Comparison of ENCODE assay signal across 11 cellular contexts in genomic region chr4:54082168-54082567, GRCh38. TPM values are rescaled to one million over a fixed set of nuclear protein-coding genes. Genes with fewer than 3 reads are reported as not detected.
DNase-seq lines count a peak whose midpoint lies in the region; ATAC-seq and TF ChIP-seq lines count a peak whose summit lies in the region.
"Had no signal": no experiment of that assay in that cellular context is flagged by ENCODE, and none has a peak within 500 bp of the region (broad histone marks: within the 10 kb centered on the region; RNA-seq: fewer than 3 reads in every experiment).

No MANE protein-coding gene starts in this region.

- H3K36me3 Mint-ChIP-seq in activated CD4-positive, alpha-beta T cell treated with anti-CD3 and anti-CD28 coated beads, Interleukin-2, amount 10 ng/mL, durations not matched to agents 24 days and 14 days (ENCODE audit: low read depth) = no peaks in the 10 kb centered on the region
- no peaks in the 10 kb centered on the region for H3K36me3 Mint-ChIP-seq in type B pancreatic cell

- WGBS in stomach, 5 donors = 15 to 41% (median 26%) methylated on average over 1 of the region's 1 CpG

- H3K27me3 ChIP-seq in SJSA1 (replicated peaks) = no peaks in the 10 kb centered on the region
- peaks cover 0 to 7% (median 0%) of the 10 kb centered on the region in 3 donors for H3K27me3 ChIP-seq in stomach

- no peak overlapping the region for H3K4me3 ChIP-seq in SJSA1
- H3K4me3 ChIP-seq in fibroblast of the aortic adventitia (ENCODE audit: low read depth, low read length) = no peak overlapping the region
- no peak overlapping the region for H3K4me3 ChIP-seq in stomach

- peaks cover 35% of the 10 kb centered on the region for H3K27me3 Mint-ChIP-seq in activated CD4-positive, alpha-beta T cell treated with anti-CD3 and anti-CD28 coated beads, Interleukin-2, amount 10 ng/mL, durations not matched to agents 24 days and 14 days
- peaks cover 23% of the 10 kb centered on the region for H3K27me3 Mint-ChIP-seq in type B pancreatic cell

- no peak overlapping the region for H3K4me3 Mint-ChIP-seq in activated CD4-positive, alpha-beta T cell treated with anti-CD3 and anti-CD28 coated beads, Interleukin-2, amount 10 ng/mL, durations not matched to agents 24 days and 14 days
- H3K4me3 Mint-ChIP-seq in type B pancreatic cell = no peak overlapping the region
- H3K4me3 Mint-ChIP-seq: activated naive CD4-positive, alpha-beta T cell treated with anti-CD3 and anti-CD28 coated beads for 36 hours had no signal

- TF ChIP-seq POLR2A in stomach (IDR thresholded peaks at IDR 0.05) = no peak

- peak; percentile 27 for DNase-seq in NCI-H510A treated with DMSO at 0.1 percent for 48 hours (lab: John Stamatoyannopoulos, UW)
- no peak for DNase-seq in NCI-H510A (lab: John Stamatoyannopoulos, UW)
- DNase-seq in SJSA1 (ENCODE audit: low read depth in 1 of 2, low spot score in 2 of 2) = peak; percentile 94
- DNase-seq in fibroblast of the aortic adventitia (ENCODE audit: low read depth) = peak; percentile 100
- DNase-seq in stomach = peak; percentile 46
- no peak for DNase-seq in activated CD4-positive, alpha-beta T cell treated with anti-CD3 and anti-CD28 coated beads, Interleukin-2, amount 10 ng/mL, durations not matched to agents 24 days and 14 days
- no peak for DNase-seq in type B pancreatic cell (ENCODE audit: extremely low spot score, unreplicated experiment)
- DNase-seq: activated naive CD4-positive, alpha-beta T cell treated with anti-CD3 and anti-CD28 coated beads for 36 hours; NCI-H2029 treated with DMSO at 0.1 percent for 48 hours had no signal

- H3K27ac ChIP-seq in SJSA1 (peak overlapping the region; percentile 64), stomach (peak overlapping the region in 2 of 5 donors; percentile 7 to 22)

- ATAC-seq in HG02840 (IDR thresholded peaks at IDR 0.05; ENCODE audit: low FRiP score, unreplicated experiment) = no peak

- no peaks in the 10 kb centered on the region for H3K9me3 Mint-ChIP-seq in activated CD4-positive, alpha-beta T cell treated with anti-CD3 and anti-CD28 coated beads, Interleukin-2, amount 10 ng/mL, durations not matched to agents 24 days and 14 days
- no peaks in the 10 kb centered on the region for H3K9me3 Mint-ChIP-seq in type B pancreatic cell
- H3K9me3 Mint-ChIP-seq: activated naive CD4-positive, alpha-beta T cell treated with anti-CD3 and anti-CD28 coated beads for 36 hours had no signal

- peaks cover 63% of the 10 kb centered on the region for H3K4me1 ChIP-seq in SJSA1 (replicated peaks)
- peaks cover 0 to 10% (median 0%) of the 10 kb centered on the region in 4 donors for H3K4me1 ChIP-seq in stomach

- TF ChIP-seq CTCF in fibroblast of the aortic adventitia (IDR thresholded peaks at IDR 0.05; ENCODE audit: insufficient read depth, low read length) = no peak
- TF ChIP-seq CTCF in stomach (IDR thresholded peaks at IDR 0.05) = no peak
- no peak for TF ChIP-seq CTCF in type B pancreatic cell (conservative IDR thresholded peaks at IDR 0.05)

- no peak for TF ChIP-seq EP300 in stomach (IDR thresholded peaks at IDR 0.05)

- no peaks in the 10 kb centered on the region for H3K4me1 Mint-ChIP-seq in activated CD4-positive, alpha-beta T cell treated with anti-CD3 and anti-CD28 coated beads, Interleukin-2, amount 10 ng/mL, durations not matched to agents 24 days and 14 days
- H3K4me1 Mint-ChIP-seq in type B pancreatic cell (ENCODE audit: unreplicated experiment) = no peaks in the 10 kb centered on the region

- H3K27ac Mint-ChIP-seq in activated CD4-positive, alpha-beta T cell treated with anti-CD3 and anti-CD28 coated beads, Interleukin-2, amount 10 ng/mL, durations not matched to agents 24 days and 14 days = no peak overlapping the region
- no peak overlapping the region for H3K27ac Mint-ChIP-seq in type B pancreatic cell
- H3K27ac Mint-ChIP-seq: activated naive CD4-positive, alpha-beta T cell treated with anti-CD3 and anti-CD28 coated beads for 36 hours had no signal

- H3K36me3 ChIP-seq in SJSA1 (no peaks in the 10 kb centered on the region), stomach (no peaks in the 10 kb centered on the region)

- H3K9me3 ChIP-seq in SJSA1 (replicated peaks) (no peaks in the 10 kb centered on the region), stomach (no peaks in the 10 kb centered on the region)

- intact Hi-C loops in stomach (cut with DNase I; ENCODE audit: low total_unique reads) = no loop called here
- intact Hi-C loops in activated CD4-positive, alpha-beta T cell treated with anti-CD3 and anti-CD28 coated beads, Interleukin-2, amount 10 ng/mL, durations not matched to agents 24 days and 14 days (cut with micrococcal nuclease) = no loop called here

RNA-seq across cellular contexts. Expression of gene CHIC2, which starts 17.8 kb away (rescaled TPM):
- total RNA-seq in SJSA1 (2014; rRNA removed; shearing (Covaris generic)) = 73.7 and 105 TPM in 2 replicates
- total RNA-seq in fibroblast of the aortic adventitia (ENCODE audit: low replicate concordance) = 39.2 and 88.4 TPM in 2 replicates
- total RNA-seq in stomach = 100 to 1,000 TPM in 1 of 5 donors, 10 to 100 TPM in 4; 15.8 to 128 (median 31.3) TPM
- polyA plus RNA-seq in stomach = 10 to 100 TPM in 2 of 3 donors, 1 to 10 TPM in 1; 9.8 to 29.3 (median 17.1) TPM
- total RNA-seq in activated CD4-positive, alpha-beta T cell treated with anti-CD3 and anti-CD28 coated beads, Interleukin-2, amount 10 ng/mL, durations not matched to agents 24 days and 14 days = 20.0 and 23.8 TPM in 2 replicates
- total RNA-seq in type B pancreatic cell (ENCODE audit: low replicate concordance) = 16.5 and 22.2 TPM in 2 replicates

RNA-seq across cellular contexts. Expression of gene GSX2, which starts 17.8 kb away (rescaled TPM):
- total RNA-seq in SJSA1 (2014; rRNA removed; shearing (Covaris generic)) = not detected in 2 replicates
- total RNA-seq in fibroblast of the aortic adventitia (ENCODE audit: low replicate concordance) (not detected in 2 replicates), stomach (not detected), type B pancreatic cell (ENCODE audit: low replicate concordance) (5.6 TPM in 1 of 2 replicates, not detected in the other)
- not detected for polyA plus RNA-seq in stomach
- total RNA-seq in activated CD4-positive, alpha-beta T cell treated with anti-CD3 and anti-CD28 coated beads, Interleukin-2, amount 10 ng/mL, durations not matched to agents 24 days and 14 days = not detected in 2 replicates
- total RNA-seq: activated naive CD4-positive, alpha-beta T cell treated with anti-CD3 and anti-CD28 coated beads for 36 hours; posterior vena cava had no signal

Comparison
In these comparisons a context has a peak if more than half of its experiments do, and no peak if none do; other contexts are left out.
1. DNase-seq: peak in NCI-H510A treated with DMSO at 0.1 percent for 48 hours (single experiment), SJSA1 (2 of 2), fibroblast of the aortic adventitia (single experiment) and stomach (single experiment); none in NCI-H510A (single experiment), activated CD4-positive, alpha-beta T cell treated with anti-CD3 and anti-CD28 coated beads, Interleukin-2, amount 10 ng/mL, durations not matched to agents 24 days and 14 days (single experiment) and type B pancreatic cell (single experiment).